7 cellular contexts compared by ENCODE assay signal in the genomic region with DNA sequence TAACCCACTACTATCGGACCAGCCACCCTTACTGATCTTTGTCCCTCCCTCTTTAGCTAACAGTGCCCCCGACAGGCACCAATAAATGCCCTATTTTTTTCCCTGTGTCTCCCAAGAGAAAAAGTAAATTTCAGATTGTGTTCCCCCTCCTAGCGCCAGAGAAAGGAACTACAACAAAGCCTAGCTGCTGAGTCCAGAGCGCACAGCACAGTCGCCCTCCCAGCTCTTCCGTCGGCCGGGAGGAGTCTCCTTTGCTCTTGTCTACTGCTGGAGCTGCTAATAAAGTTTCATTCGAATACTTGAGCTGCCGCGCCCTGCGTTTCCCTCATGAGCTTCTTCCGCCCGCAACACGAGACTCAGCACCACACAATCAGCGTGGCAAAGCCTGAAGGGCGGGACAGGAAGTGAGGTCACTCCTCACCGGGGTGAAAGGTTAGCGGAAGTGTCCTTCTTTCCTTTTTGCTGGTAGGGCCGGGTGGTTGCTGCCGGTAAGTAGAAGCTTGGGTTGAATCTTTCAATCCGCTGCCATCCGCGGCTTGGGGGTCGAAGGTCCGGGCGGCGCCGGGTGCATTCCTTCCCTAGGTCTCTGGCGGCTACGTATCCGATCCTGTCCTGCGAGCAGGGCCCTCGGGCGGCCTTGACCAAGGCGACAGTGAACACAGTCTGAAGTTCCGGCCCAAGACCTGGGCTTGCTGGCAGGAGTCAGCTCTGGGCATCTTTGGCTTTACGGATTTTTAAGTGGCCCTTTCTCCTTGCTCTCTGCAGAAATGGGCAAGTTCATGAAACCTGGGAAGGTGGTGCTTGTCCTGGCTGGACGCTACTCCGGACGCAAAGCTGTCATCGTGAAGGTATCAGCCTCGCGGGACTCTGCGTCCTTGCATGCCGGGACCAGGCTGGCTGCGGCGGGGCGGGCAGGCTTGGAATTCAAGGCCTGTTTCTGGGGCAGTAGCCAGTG.
DNase-seq lines count a peak whose midpoint lies in the region; ATAC-seq and TF ChIP-seq lines count a peak whose summit lies in the region.

TSS of gene RPL27 (plus strand) at position 436 of the 955 bp plus-strand sequence. CDS start at position 768, 332 bp downstream.

- peak within 1 kb of the TSS; percentile 97 for H3K4me3 ChIP-seq in retinal pigment epithelial cell (ENCODE audit: low read length)

- TF ChIP-seq CTCF in retinal pigment epithelial cell (conservative IDR thresholded peaks at IDR 0.05; ENCODE audit: low read depth, low read length), result peak; percentile 78

- DNase-seq in NCI-H2029 (lab: John Stamatoyannopoulos, UW) (peak; percentile 99), T-helper 9 cell (peak; percentile 95), astrocyte of the hippocampus (ENCODE audit: low read depth, low spot score) (peak; percentile 100), hippocampal formation (lab: John Stamatoyannopoulos, UW) (peak; percentile 98 to 100), retinal pigment epithelial cell (ENCODE audit: low read depth) (peak; percentile 100)

- peak; percentile 88 for ATAC-seq in GM18502 (IDR thresholded peaks at IDR 0.05; ENCODE audit: poor library complexity, unreplicated experiment)
- ATAC-seq in HG02973 (IDR thresholded peaks at IDR 0.05; ENCODE audit: unreplicated experiment), result peak; percentile 80

Comparison
In these comparisons a context has a peak if more than half of its experiments do, and no peak if none do; other contexts are left out.
1. Peak in every context shown above with its lines: DNase-seq, ATAC-seq and H3K4me3 ChIP-seq.